ENCODE assay signal across 1 cellular context in genomic region chr17:47272491-47272890, GRCh38.
TF ChIP-seq lines count a peak whose summit lies in the region.

No MANE protein-coding gene starts in this region.

TF ChIP-seq in K562, 482 proteins besides CTCF, POLR2A, EP300 and RAD21 (continued from another document):
- TF ChIP-seq ASH1L (IDR thresholded peaks at IDR 0.05; ENCODE audit: borderline replicate concordance, low read depth, partially characterized antibody) (no peak), ZKSCAN1 (IDR thresholded peaks at IDR 0.05; ENCODE audit: low read depth, low read length) (no peak)
